ENCODE assay signal across 8 cellular contexts in the genomic region with DNA sequence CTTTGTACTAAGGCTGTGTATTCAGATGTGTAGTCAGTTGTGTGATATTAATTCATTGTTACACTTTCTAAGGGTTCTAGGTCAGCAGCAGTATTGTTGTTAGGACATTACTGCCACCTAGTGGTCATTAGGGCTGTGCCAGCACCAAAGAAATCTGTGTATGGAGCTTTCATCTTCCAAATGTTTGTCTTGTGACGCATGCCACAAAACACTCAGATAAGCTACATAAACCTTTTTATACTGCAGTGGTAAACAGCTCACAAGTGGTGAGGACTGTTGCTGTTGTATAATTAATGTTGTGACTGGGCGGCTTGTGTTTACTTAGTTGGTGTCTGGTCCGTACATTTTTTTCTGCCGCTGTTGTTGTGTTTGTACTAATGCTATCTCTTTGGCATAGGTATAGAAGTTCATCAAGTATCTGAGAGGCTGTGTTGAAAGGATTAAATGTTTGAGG. TPM values are rescaled to one million over a fixed set of nuclear protein-coding genes. Genes with fewer than 3 reads are reported as not detected.
DNase-seq lines count a peak whose midpoint lies in the region; ATAC-seq and FAIRE-seq lines count a peak whose summit lies in the region.

No MANE protein-coding gene starts in this region.

- DNase-seq in AML-193 (lab: John Stamatoyannopoulos, UW) (peak; percentile 37 to 52), NCI-H748 (lab: John Stamatoyannopoulos, UW; ENCODE audit: unreplicated experiment) (peak; percentile 79), mucosa of gallbladder (ENCODE audit: low spot score) (peak; percentile 77)
- DNase-seq in activated CD8-positive, alpha-beta T cell treated with anti-CD3 and anti-CD28 coated beads, Interleukin-2, amount 10 ng/mL, durations not matched to agents 7 days and 5 days: peak; percentile 79

- ATAC-seq in GM18858 (IDR thresholded peaks at IDR 0.05; ENCODE audit: unreplicated experiment) (peak; percentile 55), HG03378 (IDR thresholded peaks at IDR 0.05; ENCODE audit: unreplicated experiment) (peak; percentile 65)
- ATAC-seq in activated CD8-positive, alpha-beta T cell treated with anti-CD3 and anti-CD28 coated beads, Interleukin-2, amount 10 ng/mL, durations not matched to agents 7 days and 5 days: peak; percentile 58

- peaks cover 76% of the 10 kb centered on the region for H3K4me1 Mint-ChIP-seq in activated CD8-positive, alpha-beta T cell treated with anti-CD3 and anti-CD28 coated beads, Interleukin-2, amount 10 ng/mL, durations not matched to agents 7 days and 5 days (ENCODE audit: low read depth)
- peaks cover 97% of the 10 kb centered on the region for H3K4me1 Mint-ChIP-seq in stimulated activated naive CD8-positive, alpha-beta T cell treated with anti-CD3 and anti-CD28 coated beads, Interleukin-15, Interleukin-2, amounts not matched to agents 100 ng/mL and 50 ng/mL, for 24 hours (ENCODE audit: low read depth)

- no peaks in the 10 kb centered on the region for H3K27me3 Mint-ChIP-seq in activated CD8-positive, alpha-beta T cell treated with anti-CD3 and anti-CD28 coated beads, Interleukin-2, amount 10 ng/mL, durations not matched to agents 7 days and 5 days (ENCODE audit: low read depth)
- H3K27me3 Mint-ChIP-seq in stimulated activated naive CD8-positive, alpha-beta T cell treated with anti-CD3 and anti-CD28 coated beads, Interleukin-15, Interleukin-2, amounts not matched to agents 100 ng/mL and 50 ng/mL, for 24 hours: peaks cover 2% of the 10 kb centered on the region

- H3K27ac Mint-ChIP-seq in activated CD8-positive, alpha-beta T cell treated with anti-CD3 and anti-CD28 coated beads, Interleukin-2, amount 10 ng/mL, durations not matched to agents 7 days and 5 days: no peak overlapping the region
- H3K27ac Mint-ChIP-seq in stimulated activated naive CD8-positive, alpha-beta T cell treated with anti-CD3 and anti-CD28 coated beads, Interleukin-15, Interleukin-2, amounts not matched to agents 100 ng/mL and 50 ng/mL, for 24 hours: peak overlapping the region; percentile 15

- H3K4me3 Mint-ChIP-seq in activated CD8-positive, alpha-beta T cell treated with anti-CD3 and anti-CD28 coated beads, Interleukin-2, amount 10 ng/mL, durations not matched to agents 7 days and 5 days: no peak overlapping the region
- H3K4me3 Mint-ChIP-seq in stimulated activated naive CD8-positive, alpha-beta T cell treated with anti-CD3 and anti-CD28 coated beads, Interleukin-15, Interleukin-2, amounts not matched to agents 100 ng/mL and 50 ng/mL, for 24 hours: no peak overlapping the region

- CTCF ChIA-PET in activated CD8-positive, alpha-beta T cell treated with anti-CD3 and anti-CD28 coated beads, Interleukin-2, amount 10 ng/mL, durations not matched to agents 7 days and 5 days (lab: Charles Lee): interaction anchor here (0.5 to 12.5 kb wide), 83 partner anchors 9 to 419 kb away, joined by 3 to 162 read pairs (median 5); a partner anchor contains a TSS

- H3K36me3 Mint-ChIP-seq in activated CD8-positive, alpha-beta T cell treated with anti-CD3 and anti-CD28 coated beads, Interleukin-2, amount 10 ng/mL, durations not matched to agents 7 days and 5 days (ENCODE audit: low read depth): peaks cover 8% of the 10 kb centered on the region
- peaks cover 2% of the 10 kb centered on the region for H3K36me3 Mint-ChIP-seq in stimulated activated naive CD8-positive, alpha-beta T cell treated with anti-CD3 and anti-CD28 coated beads, Interleukin-15, Interleukin-2, amounts not matched to agents 100 ng/mL and 50 ng/mL, for 24 hours (ENCODE audit: low read depth)

- peak; percentile 82 for FAIRE-seq in endometrium (lab: Jason Lieb, UNC)

- POLR2A ChIA-PET in activated CD8-positive, alpha-beta T cell treated with anti-CD3 and anti-CD28 coated beads, Interleukin-2, amount 10 ng/mL, durations not matched to agents 7 days and 5 days (lab: Charles Lee): interaction anchor here (0.7 to 2.1 kb wide), 7 partner anchors 36 to 380 kb away, joined by 3 to 13 read pairs (median 4); no protein-coding TSS in a partner anchor

- no peaks in the 10 kb centered on the region for H3K9me3 Mint-ChIP-seq in activated CD8-positive, alpha-beta T cell treated with anti-CD3 and anti-CD28 coated beads, Interleukin-2, amount 10 ng/mL, durations not matched to agents 7 days and 5 days (ENCODE audit: insufficient read depth)
- H3K9me3 Mint-ChIP-seq in stimulated activated naive CD8-positive, alpha-beta T cell treated with anti-CD3 and anti-CD28 coated beads, Interleukin-15, Interleukin-2, amounts not matched to agents 100 ng/mL and 50 ng/mL, for 24 hours: no peaks in the 10 kb centered on the region

RNA-seq across cellular contexts. Expression of a gene that starts 51.7 kb away (rescaled TPM):
- total RNA-seq in activated CD8-positive, alpha-beta T cell treated with anti-CD3 and anti-CD28 coated beads, Interleukin-2, amount 10 ng/mL, durations not matched to agents 7 days and 5 days: 10 to 100 TPM; 72.8 to 76.5 TPM
- total RNA-seq in mucosa of gallbladder: 14.6 TPM

Comparison
In these comparisons a context has a peak if more than half of its experiments do, and no peak if none do; other contexts are left out.
1. Peak in every context shown above with its lines: DNase-seq and ATAC-seq.